ENCODE assay signal across 9 cellular contexts in the genomic region with DNA sequence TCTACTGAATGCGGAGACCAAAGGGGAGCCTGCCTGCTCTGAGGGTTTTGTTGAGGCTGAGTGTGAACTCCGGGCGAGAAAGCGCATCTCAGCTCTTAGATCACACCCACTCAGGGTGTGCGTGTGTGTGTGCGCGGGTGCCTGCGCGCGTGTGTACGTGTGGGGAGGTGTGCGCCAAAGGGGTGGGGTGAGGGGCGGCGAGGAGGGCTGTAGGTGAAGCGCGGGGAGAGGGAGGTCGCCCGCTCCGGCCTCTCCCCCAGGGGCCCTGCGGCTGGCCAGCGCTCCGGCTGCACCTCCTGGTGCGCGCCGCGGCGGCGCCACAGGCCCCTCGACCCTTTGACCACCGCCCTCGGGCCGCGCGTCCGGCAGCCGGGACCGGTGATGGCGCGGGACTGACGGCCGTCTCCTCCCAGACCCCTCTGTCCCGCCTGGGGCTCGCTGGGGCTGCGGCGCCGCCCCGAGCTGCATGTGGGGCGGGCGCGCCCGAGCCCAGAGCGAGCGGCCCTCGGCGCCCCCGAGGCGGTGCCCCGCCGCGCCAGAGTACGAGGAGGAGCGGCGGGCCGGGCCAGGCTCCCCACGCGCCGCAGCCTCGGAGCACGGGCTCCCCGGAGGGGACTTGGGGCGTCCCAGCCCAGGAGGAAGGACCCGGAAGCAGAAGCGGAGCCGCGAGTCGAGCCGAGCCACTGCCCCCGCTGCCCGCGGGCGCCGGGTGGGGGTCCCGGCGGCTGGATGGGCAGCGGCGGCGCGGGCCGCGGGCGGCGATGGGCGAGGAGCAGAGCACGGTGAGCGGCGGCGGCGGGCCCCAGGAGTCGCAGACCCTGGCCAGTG. TPM values are rescaled to one million over a fixed set of nuclear protein-coding genes. Genes with fewer than 3 reads are reported as not detected.
A peak's percentile ranks its signal among the peaks of the same experiment; 100 is the strongest.
DNase-seq lines count a peak whose midpoint lies in the region; ATAC-seq, FAIRE-seq and TF ChIP-seq lines count a peak whose summit lies in the region.
"Had no signal": no experiment of that assay in that cellular context is flagged by ENCODE, and none has a peak within 500 bp of the region (broad histone marks: within the 10 kb centered on the region; RNA-seq: fewer than 3 reads in every experiment).

A gene with protein sequence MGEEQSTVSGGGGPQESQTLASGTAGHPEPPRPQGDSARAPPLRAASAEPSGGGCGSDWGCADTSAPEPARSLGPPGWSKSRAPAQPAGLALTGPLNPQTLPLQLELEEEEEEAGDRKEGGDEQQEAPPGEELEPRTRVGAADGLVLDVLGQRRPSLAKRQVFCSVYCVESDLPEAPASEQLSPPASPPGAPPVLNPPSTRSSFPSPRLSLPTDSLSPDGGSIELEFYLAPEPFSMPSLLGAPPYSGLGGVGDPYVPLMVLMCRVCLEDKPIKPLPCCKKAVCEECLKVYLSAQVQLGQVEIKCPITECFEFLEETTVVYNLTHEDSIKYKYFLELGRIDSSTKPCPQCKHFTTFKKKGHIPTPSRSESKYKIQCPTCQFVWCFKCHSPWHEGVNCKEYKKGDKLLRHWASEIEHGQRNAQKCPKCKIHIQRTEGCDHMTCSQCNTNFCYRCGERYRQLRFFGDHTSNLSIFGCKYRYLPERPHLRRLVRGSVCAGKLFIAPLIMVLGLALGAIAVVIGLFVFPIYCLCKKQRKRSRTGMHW (plus strand): TSS at position 654 of the 828 bp plus-strand sequence. CDS start 108 bp downstream, at position 762.

- POLR2A ChIA-PET in GM12878 (lab: Charles Lee): no interaction called here

- TF ChIP-seq EP300 in GM12878 (IDR thresholded peaks at IDR 0.05; ENCODE audit: borderline replicate concordance in 1 of 2, control insufficient read depth in 1 of 2, low read depth in 2 of 2, low read length in 2 of 2): no peak

- no peak within 1 kb of the TSS for H3K9ac ChIP-seq in GM12878 (ENCODE audit: control insufficient read depth, insufficient read depth, low read length)

- CTCF ChIA-PET in GM12878 (lab: Yijun Ruan, JAX): no interaction called here

- no peak within 1 kb of the TSS for H2AFZ ChIP-seq in GM12878 (ENCODE audit: control insufficient read depth, low read depth, low read length)

- H3K79me2 ChIP-seq in GM12878 (ENCODE audit: control insufficient read depth, insufficient read depth, low read length): no peaks in the 10 kb centered on the region

- H3K27ac ChIP-seq in GM12878 (ENCODE audit: control insufficient read depth, insufficient read depth): no peak within 1 kb of the TSS
- H3K27ac ChIP-seq: HL-60 had no signal

- H3K36me3 ChIP-seq in GM12878 (ENCODE audit: control insufficient read depth in 2 of 2, insufficient read depth in 2 of 2, low read length in 1 of 2): no peaks in the 10 kb centered on the region

- BruUV-seq in GM12878 (replicated peaks; lab: Mats Ljungman, UMichigan): no TSS peak

- H3K4me1 ChIP-seq in GM12878 (ENCODE audit: control insufficient read depth, insufficient read depth, low read length): no peaks in the 10 kb centered on the region

- no peak within 1 kb of the TSS for H3K4me2 ChIP-seq in GM12878 (ENCODE audit: control insufficient read depth, insufficient read depth)

- FAIRE-seq in GM12878 (lab: Jason Lieb, UNC): no peak

- H3K4me3 ChIP-seq in AG09309 (ENCODE audit: control insufficient read depth, low read depth, low read length) (peak within 1 kb of the TSS; percentile 81), GM12878 (no peak within 1 kb of the TSS)

- no peak for TF ChIP-seq RAD21 in GM12878 (IDR thresholded peaks at IDR 0.05; ENCODE audit: insufficient read depth, low read depth, low read length)

- H3K27me3 ChIP-seq in GM12878 (replicated peaks in 1 of 2; ENCODE audit: control insufficient read depth in 2 of 2, insufficient read depth in 2 of 2, low read length in 1 of 2): peaks cover 3% of the 10 kb centered on the region in 2 experiments; a peak in 2 of 4 replicates

- SMC1A ChIA-PET in GM12878 (lab: Charles Lee; ENCODE audit: uncharacterized antibody, unreplicated experiment): no interaction called here

- intact Hi-C loops in GM12878 (cut with micrococcal nuclease; ENCODE audit: unreplicated experiment): no loop called here

- H4K20me1 ChIP-seq in GM12878 (ENCODE audit: control insufficient read depth, insufficient read depth): no peaks in the 10 kb centered on the region

- WGBS in GM12878 (ENCODE audit: insufficient coverage, insufficient replicate concordance, low lambda C conversion rate, missing lambda C conversion rate): 41% methylated on average over 44 of the region's 99 CpGs

- TF ChIP-seq POLR2A in GM19193 (IDR thresholded peaks at IDR 0.05; ENCODE audit: extremely low read depth, insufficient read depth, insufficient read length) (peak; percentile 45), GM12878 (IDR thresholded peaks at IDR 0.05; ENCODE audit: low read depth, low read length) (no peak)

- RAD21 ChIA-PET in GM12878 (lab: Charles Lee; ENCODE audit: unreplicated experiment): interaction anchor here (1.1 kb wide), 1 partner anchor 16 kb away, joined by 3 read pairs; no protein-coding TSS in a partner anchor

- DNase-seq in AG09309 (ENCODE audit: low read depth): no peak
- peak; percentile 26 for DNase-seq in NCI-H524 treated with DMSO at 0.1 percent for 48 hours (lab: John Stamatoyannopoulos, UW)
- no peak for DNase-seq in GM12878 (ENCODE audit: low read depth, low spot score)
- peak; percentile 51 for DNase-seq in hepatic stellate cell (ENCODE audit: low spot score)
- DNase-seq in pons (ENCODE audit: low spot score): peak; percentile 67
- no peak for DNase-seq in central memory CD4-positive, alpha-beta T cell

- no peaks in the 10 kb centered on the region for H3K9me3 ChIP-seq in GM12878 (replicated peaks; ENCODE audit: control insufficient read depth, insufficient read depth, low read length)

- ATAC-seq in GM12878: peak; percentile 27
- no peak for ATAC-seq in HG02642 (IDR thresholded peaks at IDR 0.05; ENCODE audit: poor library complexity, unreplicated experiment)

- no peak for TF ChIP-seq CTCF in AG09309 (IDR thresholded peaks at IDR 0.05; ENCODE audit: control insufficient read depth, insufficient read depth, low read depth, low read length, missing control alignments)
- no peak for TF ChIP-seq CTCF in GM12878 (IDR thresholded peaks at IDR 0.05 in 2 of 3, conservative IDR thresholded peaks at IDR 0.05 in 1 of 3; ENCODE audit: control insufficient read depth in 2 of 3, extremely low read depth in 1 of 3, insufficient read depth in 1 of 3, low read depth in 3 of 3, low read length in 3 of 3)

- in situ Hi-C loops in GM12878 (cut with MboI): no loop called here

TF ChIP-seq in GM12878, 131 proteins besides CTCF, POLR2A, EP300 and RAD21:
- TF ChIP-seq SMARCA5 (IDR thresholded peaks at IDR 0.05) (no peak), IKZF1 (conservative IDR thresholded peaks at IDR 0.05) (peak; percentile 5; the same call in 1 of the 2 replicates), STAT1 (conservative IDR thresholded peaks at IDR 0.05) (no peak)

RNA-seq across cellular contexts. Expression of the gene that starts here (rescaled TPM):
- 0.05 and 0.19 TPM in 2 replicates for total RNA-seq in GM12878 (2013; cell fraction: nucleolus; rRNA removed)
- total RNA-seq in GM12878 (2014; rRNA removed): under 0.01 TPM in 2 replicates
- total RNA-seq in GM12878 (2014; rRNA removed; fragmentation: Illumina TruSeq; extraction: Trizol): under 0.01 and 0.04 TPM in 2 replicates
- 0.05 and 0.37 TPM in 2 replicates for total RNA-seq in GM12878 (2021)
- not detected for polyA plus RNA-seq in GM12878 (2011; ENCODE audit: low read depth)
- polyA plus RNA-seq in GM12878 (2011; rRNA removed): 11.7 and 14.2 TPM in 2 replicates
- 5.8 and 5.9 TPM in 2 replicates for polyA plus RNA-seq in GM12878 (2011; cell fraction: cytosol; rRNA removed)
- polyA plus RNA-seq in GM12878 (2011; cell fraction: nucleus; rRNA removed): 24.6 and 24.8 TPM in 2 replicates
- 0.04 and 0.08 TPM in 2 replicates for polyA plus RNA-seq in GM12878 (2012)
- polyA plus RNA-seq in GM12878 (2014; fragmentation: Illumina TruSeq; extraction: Trizol): 0.10 TPM in 1 of 2 replicates, not detected in the other
- polyA plus RNA-seq in GM12878 (2014; fragmentation: Nextera tagmentation; extraction: Ambion mirVana): under 1 TPM in 1 of 2 experiments, not detected in 1; under 0.01 TPM
- polyA plus RNA-seq in GM12878 (2014; rRNA removed): 0.04 and 0.28 TPM in 2 replicates
- polyA plus RNA-seq in GM12878 (2016; fragmentation: Nextera tagmentation; extraction: Ambion mirVana): not detected
- 23.7 and 29.5 TPM in 2 replicates for polyA minus RNA-seq in GM12878 (2011; rRNA and poly(A)+ RNA removed)
- polyA minus RNA-seq in GM12878 (2011; cell fraction: cytosol; rRNA and poly(A)+ RNA removed): 9.2 and 15.8 TPM in 2 replicates
- polyA minus RNA-seq in GM12878 (2011; cell fraction: nucleus; rRNA and poly(A)+ RNA removed): 18.9 and 29.5 TPM in 2 replicates

Comparison
In these comparisons a context has a peak if more than half of its experiments do, and no peak if none do; other contexts are left out.
1. DNase-seq: peak in NCI-H524 treated with DMSO at 0.1 percent for 48 hours (single experiment), hepatic stellate cell (single experiment) and pons (single experiment); none in AG09309 (single experiment), GM12878 (single experiment) and central memory CD4-positive, alpha-beta T cell (single experiment).